ENCODE assay signal across 1 cellular context in genomic region chr20:62644044-62644795, GRCh38.
TF ChIP-seq lines count a peak whose summit lies in the region.

No MANE protein-coding gene starts in this region.

TF ChIP-seq in GM12878, 131 proteins besides CTCF, POLR2A, EP300 and RAD21 (continued from another document):
- TF ChIP-seq, protein P1, sequence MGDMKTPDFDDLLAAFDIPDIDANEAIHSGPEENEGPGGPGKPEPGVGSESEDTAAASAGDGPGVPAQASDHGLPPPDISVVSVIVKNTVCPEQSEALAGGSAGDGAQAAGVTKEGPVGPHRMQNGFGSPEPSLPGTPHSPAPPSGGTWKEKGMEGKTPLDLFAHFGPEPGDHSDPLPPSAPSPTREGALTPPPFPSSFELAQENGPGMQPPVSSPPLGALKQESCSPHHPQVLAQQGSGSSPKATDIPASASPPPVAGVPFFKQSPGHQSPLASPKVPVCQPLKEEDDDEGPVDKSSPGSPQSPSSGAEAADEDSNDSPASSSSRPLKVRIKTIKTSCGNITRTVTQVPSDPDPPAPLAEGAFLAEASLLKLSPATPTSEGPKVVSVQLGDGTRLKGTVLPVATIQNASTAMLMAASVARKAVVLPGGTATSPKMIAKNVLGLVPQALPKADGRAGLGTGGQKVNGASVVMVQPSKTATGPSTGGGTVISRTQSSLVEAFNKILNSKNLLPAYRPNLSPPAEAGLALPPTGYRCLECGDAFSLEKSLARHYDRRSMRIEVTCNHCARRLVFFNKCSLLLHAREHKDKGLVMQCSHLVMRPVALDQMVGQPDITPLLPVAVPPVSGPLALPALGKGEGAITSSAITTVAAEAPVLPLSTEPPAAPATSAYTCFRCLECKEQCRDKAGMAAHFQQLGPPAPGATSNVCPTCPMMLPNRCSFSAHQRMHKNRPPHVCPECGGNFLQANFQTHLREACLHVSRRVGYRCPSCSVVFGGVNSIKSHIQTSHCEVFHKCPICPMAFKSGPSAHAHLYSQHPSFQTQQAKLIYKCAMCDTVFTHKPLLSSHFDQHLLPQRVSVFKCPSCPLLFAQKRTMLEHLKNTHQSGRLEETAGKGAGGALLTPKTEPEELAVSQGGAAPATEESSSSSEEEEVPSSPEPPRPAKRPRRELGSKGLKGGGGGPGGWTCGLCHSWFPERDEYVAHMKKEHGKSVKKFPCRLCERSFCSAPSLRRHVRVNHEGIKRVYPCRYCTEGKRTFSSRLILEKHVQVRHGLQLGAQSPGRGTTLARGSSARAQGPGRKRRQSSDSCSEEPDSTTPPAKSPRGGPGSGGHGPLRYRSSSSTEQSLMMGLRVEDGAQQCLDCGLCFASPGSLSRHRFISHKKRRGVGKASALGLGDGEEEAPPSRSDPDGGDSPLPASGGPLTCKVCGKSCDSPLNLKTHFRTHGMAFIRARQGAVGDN (IDR thresholded peaks at IDR 0.05) = no peak
- TF ChIP-seq STAT3 (IDR thresholded peaks at IDR 0.05; ENCODE audit: low read depth, low read length) = no peak
- no peak for TF ChIP-seq SUPT20H (IDR thresholded peaks at IDR 0.05; ENCODE audit: borderline replicate concordance, control insufficient read depth, low read depth, low read length)
- TF ChIP-seq ZZZ3 (IDR thresholded peaks at IDR 0.05; ENCODE audit: control insufficient read depth, insufficient read length, low read depth) = no peak
- TF ChIP-seq MEF2B (IDR thresholded peaks at IDR 0.05; ENCODE audit: partially characterized antibody, poor library complexity, severe bottlenecking) = no peak
- no peak for TF ChIP-seq JUND (IDR thresholded peaks at IDR 0.05; ENCODE audit: low read depth, low read length)
- TF ChIP-seq, protein P2, sequence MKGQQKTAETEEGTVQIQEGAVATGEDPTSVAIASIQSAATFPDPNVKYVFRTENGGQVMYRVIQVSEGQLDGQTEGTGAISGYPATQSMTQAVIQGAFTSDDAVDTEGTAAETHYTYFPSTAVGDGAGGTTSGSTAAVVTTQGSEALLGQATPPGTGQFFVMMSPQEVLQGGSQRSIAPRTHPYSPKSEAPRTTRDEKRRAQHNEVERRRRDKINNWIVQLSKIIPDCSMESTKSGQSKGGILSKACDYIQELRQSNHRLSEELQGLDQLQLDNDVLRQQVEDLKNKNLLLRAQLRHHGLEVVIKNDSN (IDR thresholded peaks at IDR 0.05; ENCODE audit: borderline replicate concordance, extremely low read length, insufficient read depth, low read depth, low read length) = peak; percentile 11
- TF ChIP-seq BHLHE40 (IDR thresholded peaks at IDR 0.05; ENCODE audit: borderline replicate concordance in 1 of 2, low read depth in 2 of 2, low read length in 1 of 2) = peak in 1 of 2 experiments; percentile 45; a peak in 1 of 4 replicates
- TF ChIP-seq TCF3 (IDR thresholded peaks at IDR 0.05; ENCODE audit: borderline replicate concordance, insufficient read depth, low read depth, low read length) = no peak
- no peak for TF ChIP-seq CREM (IDR thresholded peaks at IDR 0.05; ENCODE audit: low read depth)
- no peak for TF ChIP-seq IKZF2 (IDR thresholded peaks at IDR 0.05)
- no peak for TF ChIP-seq EED (IDR thresholded peaks at IDR 0.05; ENCODE audit: low read depth)
- no peak for TF ChIP-seq ZNF24 (IDR thresholded peaks at IDR 0.05)
